4 cellular contexts compared by ENCODE assay signal in genomic region chr11:55261855-55262254, GRCh38. TPM values are rescaled to one million over a fixed set of nuclear protein-coding genes. Genes with fewer than 3 reads are reported as not detected.
"Had no signal": no experiment of that assay in that cellular context is flagged by ENCODE, and none has a peak within 500 bp of the region (broad histone marks: within the 10 kb centered on the region; RNA-seq: fewer than 3 reads in every experiment).

Gene TRIM48, plus strand, starts transcription at chr11:55262155. Its CDS starts 113 bp downstream, at chr11:55262268.

RNA-seq across cellular contexts. Expression of gene TRIM48, which starts in this region (rescaled TPM):
- total RNA-seq: LHCN-M2, M059J, MCF 10A, NCI-H460 had no signal
